Comparison of ENCODE assay signal across 11 cellular contexts in genomic region chr6:41426438-41426851, GRCh38.
DNase-seq lines count a peak whose midpoint lies in the region; ATAC-seq, FAIRE-seq and TF ChIP-seq lines count a peak whose summit lies in the region.
"Had no signal": no experiment of that assay in that cellular context is flagged by ENCODE, and none has a peak within 500 bp of the region (broad histone marks: within the 10 kb centered on the region; RNA-seq: fewer than 3 reads in every experiment).

No MANE protein-coding gene starts in this region.

- H3K27ac ChIP-seq in BLaER1 treated with 17β-estradiol and CSF1 and Interleukin-3, amounts not matched to agents 10 nM and 100 nM = no peak overlapping the region
- H3K27ac ChIP-seq in mesendoderm (ENCODE audit: low read depth, low read length) = no peak overlapping the region
- H3K27ac ChIP-seq in WERI-Rb-1 = no peak overlapping the region

- H3K27me3 ChIP-seq in BLaER1 treated with 17β-estradiol and CSF1 and Interleukin-3, amounts not matched to agents 10 nM and 100 nM = peaks cover 58 to 68% (median 64%) of the 10 kb centered on the region in 11 experiments
- H3K27me3 ChIP-seq in mesendoderm (ENCODE audit: insufficient read depth, low read length, poor library complexity) (peaks cover 33% of the 10 kb centered on the region), WERI-Rb-1 (ENCODE audit: insufficient read depth, low read depth, severe bottlenecking) (no peaks in the 10 kb centered on the region)

- no peak overlapping the region for H2BK120ac ChIP-seq in mesendoderm (ENCODE audit: low read depth, low read length)

- FAIRE-seq in urothelium cell line (lab: Jason Lieb, UNC) = no peak
- FAIRE-seq: TTC549 had no signal

- H3K56ac ChIP-seq in mesendoderm (ENCODE audit: low read length) = no peak overlapping the region

- no peak overlapping the region for H2BK15ac ChIP-seq in mesendoderm (replicated peaks; ENCODE audit: low read depth)

- no peak overlapping the region for H2BK5ac ChIP-seq in mesendoderm (ENCODE audit: low read length)

- H4K5ac ChIP-seq in mesendoderm (ENCODE audit: low read length) = no peak overlapping the region

- peaks cover 45 to 67% (median 60%) of the 10 kb centered on the region in 10 experiments for H3K4me1 ChIP-seq in BLaER1 treated with 17β-estradiol and CSF1 and Interleukin-3, amounts not matched to agents 10 nM and 100 nM
- H3K4me1 ChIP-seq in ES-I3 (ENCODE audit: insufficient read depth, low read length) = peaks cover 26% of the 10 kb centered on the region
- H3K4me1 ChIP-seq in mesendoderm (ENCODE audit: control insufficient read depth, low read depth, low read length) = peaks cover 2% of the 10 kb centered on the region

- H3K4me2 ChIP-seq in BLaER1 treated with 17β-estradiol and CSF1 and Interleukin-3, amounts not matched to agents 10 nM and 100 nM = peak overlapping the region; percentile 1 to 98 (median 90); a peak in 15 of 22 replicates
- peak overlapping the region; percentile 25 for H3K4me2 ChIP-seq in mesendoderm (ENCODE audit: low read length)

- peak overlapping the region in 2 of 10 experiments; percentile 63 to 71; a peak in 1 of 20 replicates for H3K4me3 ChIP-seq in BLaER1 treated with 17β-estradiol and CSF1 and Interleukin-3, amounts not matched to agents 10 nM and 100 nM
- no peak overlapping the region for H3K4me3 ChIP-seq in mesendoderm (ENCODE audit: low read length)
- H3K4me3 ChIP-seq in WERI-Rb-1 (ENCODE audit: low read depth, low read length) = no peak overlapping the region

- no peak overlapping the region for H2AK5ac ChIP-seq in mesendoderm (ENCODE audit: low read length)

- H3K18ac ChIP-seq in mesendoderm (ENCODE audit: low read length) = no peak overlapping the region

- no peak overlapping the region for H3K9ac ChIP-seq in BLaER1 treated with 17β-estradiol and CSF1 and Interleukin-3, amounts not matched to agents 10 nM and 100 nM
- H3K9ac ChIP-seq in ES-I3 (ENCODE audit: low read depth, low read length) = peak overlapping the region; percentile 55; the same call in 1 of the 2 replicates
- peak overlapping the region; percentile 17 for H3K9ac ChIP-seq in mesendoderm (ENCODE audit: low read length)

- peaks cover 35% of the 10 kb centered on the region for H3K27me3 Mint-ChIP-seq in T-helper 17 cell

- no CpG with 5 or more reads among the region's 16 CpGs for WGBS in mesendoderm (ENCODE audit: extremely low coverage, insufficient coverage, low lambda C conversion rate)

- DNase-seq in T-helper 17 cell = peak in 1 of 3 donors; percentile 13
- peak; percentile 72 for DNase-seq in mesendoderm
- DNase-seq in WERI-Rb-1 = no peak
- no peak for DNase-seq in urothelium cell line (ENCODE audit: low spot score)
- DNase-seq: foreskin fibroblast, trophoblast cell had no signal

- no peaks in the 10 kb centered on the region for H3K36me3 ChIP-seq in BLaER1 treated with 17β-estradiol and CSF1 and Interleukin-3, amounts not matched to agents 10 nM and 100 nM
- H3K36me3 ChIP-seq in ES-I3 (ENCODE audit: insufficient read depth, low read length) (no peaks in the 10 kb centered on the region), mesendoderm (ENCODE audit: control insufficient read depth, insufficient read depth, low read length) (no peaks in the 10 kb centered on the region), WERI-Rb-1 (no peaks in the 10 kb centered on the region)

- H3K79me1 ChIP-seq in mesendoderm (ENCODE audit: low read length) = no peaks in the 10 kb centered on the region

- H3K4me3 Mint-ChIP-seq in T-helper 17 cell = no peak overlapping the region
- H3K4me3 Mint-ChIP-seq: activated T-helper 17 cell treated with anti-CD3 and anti-CD28 coated beads, Interleukin-2, amount 50 U/mL, for 72 hours had no signal

- H3K4me1 Mint-ChIP-seq in T-helper 17 cell = peaks cover 13% of the 10 kb centered on the region

- H3K9me3 ChIP-seq in BLaER1 treated with 17β-estradiol and CSF1 and Interleukin-3, amounts not matched to agents 10 nM and 100 nM (replicated peaks in 1 of 11) = no peaks in the 10 kb centered on the region
- no peaks in the 10 kb centered on the region for H3K9me3 ChIP-seq in ES-I3 (ENCODE audit: control insufficient read depth, insufficient read depth, low read length)
- peaks cover 2% of the 10 kb centered on the region for H3K9me3 ChIP-seq in T-helper 17 cell (ENCODE audit: control insufficient read depth, low read length, poor library complexity, severe bottlenecking)
- no peaks in the 10 kb centered on the region for H3K9me3 ChIP-seq in WERI-Rb-1 (ENCODE audit: severe bottlenecking)

- no peak overlapping the region for H4K8ac ChIP-seq in mesendoderm (ENCODE audit: low read depth, low read length)

- no peak for TF ChIP-seq CTCF in WERI-Rb-1 (IDR thresholded peaks at IDR 0.05; ENCODE audit: low read depth, low read length)

- H3K36me3 Mint-ChIP-seq in T-helper 17 cell (ENCODE audit: low read depth) = no peaks in the 10 kb centered on the region

- H4K20me1 ChIP-seq in BLaER1 treated with 17β-estradiol and CSF1 and Interleukin-3, amounts not matched to agents 10 nM and 100 nM = peaks cover 0 to 29% (median 0%) of the 10 kb centered on the region in 11 experiments; a peak in 8 of 22 replicates

- H3K79me2 ChIP-seq in mesendoderm (ENCODE audit: control insufficient read depth, insufficient read depth, low read length) = no peaks in the 10 kb centered on the region

- H3K27ac Mint-ChIP-seq in T-helper 17 cell = no peak overlapping the region
- H3K27ac Mint-ChIP-seq: activated T-helper 17 cell treated with anti-CD3 and anti-CD28 coated beads, Interleukin-2, amount 50 U/mL, for 72 hours had no signal

- no peak overlapping the region for H3K23ac ChIP-seq in mesendoderm (ENCODE audit: low read length)

- H3K4ac ChIP-seq in mesendoderm (ENCODE audit: low read depth, low read length) = no peak overlapping the region

- ATAC-seq in T-helper 17 cell = peak; percentile 63
- no peak for ATAC-seq in HG03439 (IDR thresholded peaks at IDR 0.05; ENCODE audit: unreplicated experiment)
- ATAC-seq: activated T-helper 17 cell treated with anti-CD3 and anti-CD28 coated beads, Interleukin-2, amount 50 U/mL, for 72 hours had no signal

Comparison
In these comparisons a context has a peak if more than half of its experiments do, and no peak if none do; other contexts are left out.
1. H3K9ac ChIP-seq: peak in ES-I3 (single experiment) and mesendoderm (single experiment); none in BLaER1 treated with 17β-estradiol and CSF1 and Interleukin-3, amounts not matched to agents 10 nM and 100 nM (0 of 11).